ENCODE assay signal across 8 cellular contexts in the genomic region with DNA sequence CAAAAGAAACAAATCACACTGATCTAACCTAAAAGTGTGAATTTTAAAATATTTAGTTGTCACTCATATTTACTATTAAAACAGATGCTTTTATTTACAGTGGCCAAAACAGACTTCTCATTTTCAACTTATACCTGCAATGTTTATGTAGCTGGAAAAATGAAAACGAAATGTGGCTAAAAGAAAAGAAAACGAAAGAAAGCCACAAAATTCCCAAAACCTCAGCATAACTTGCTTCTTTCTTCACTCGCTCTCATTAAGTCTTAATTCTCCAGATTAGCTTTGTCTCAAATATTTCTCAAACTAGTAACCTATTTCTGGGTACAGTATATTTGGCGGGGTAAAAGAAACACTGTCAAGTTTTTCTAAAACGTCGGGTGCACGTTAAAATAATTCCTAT. TPM values are rescaled to one million over a fixed set of nuclear protein-coding genes. Genes with fewer than 3 reads are reported as not detected.
DNase-seq lines count a peak whose midpoint lies in the region; ATAC-seq and TF ChIP-seq lines count a peak whose summit lies in the region.

No MANE protein-coding gene starts in this region.

- H3K4me1 Mint-ChIP-seq in HFFc6 (ENCODE audit: low read depth), result peaks cover 53% of the 10 kb centered on the region
- peaks cover 46% of the 10 kb centered on the region for H3K4me1 Mint-ChIP-seq in activated T-helper 1 cell treated with anti-CD3 and anti-CD28 coated beads, Interleukin-12 subunit alpha, Interleukin-12 subunit beta, Interleukin-2, Interleukin-4 antibody, amounts not matched to agents 30 ng/mL and 10 ng/mL and 1 ng/mL, durations not matched to agents 14 hours and 24 hours and 36 hours (ENCODE audit: low read depth)

- no peak for TF ChIP-seq POLR2A in spleen (IDR thresholded peaks at IDR 0.05)

- H3K9me3 Mint-ChIP-seq in HFFc6, result peaks cover 4% of the 10 kb centered on the region; the same call in 1 of the 2 replicates
- H3K9me3 Mint-ChIP-seq in activated T-helper 1 cell treated with anti-CD3 and anti-CD28 coated beads, Interleukin-12 subunit alpha, Interleukin-12 subunit beta, Interleukin-2, Interleukin-4 antibody, amounts not matched to agents 30 ng/mL and 10 ng/mL and 1 ng/mL, durations not matched to agents 14 hours and 24 hours and 36 hours, result no peaks in the 10 kb centered on the region

- no peak for DNase-seq in HFFc6
- no peak for DNase-seq in activated T-helper 1 cell treated with anti-CD3 and anti-CD28 coated beads, Interleukin-12 subunit alpha, Interleukin-12 subunit beta, Interleukin-2, Interleukin-4 antibody, amounts not matched to agents 30 ng/mL and 10 ng/mL and 1 ng/mL, durations not matched to agents 14 hours and 24 hours and 36 hours (ENCODE audit: low spot score)
- no peak for DNase-seq in spleen
- DNase-seq in posterior vena cava (ENCODE audit: low spot score), result no peak
- DNase-seq in NCI-H82 treated with DMSO at 0.1 percent for 48 hours (lab: John Stamatoyannopoulos, UW; ENCODE audit: unreplicated experiment), result no peak
- no peak for DNase-seq in COLO668 (lab: John Stamatoyannopoulos, UW; ENCODE audit: unreplicated experiment)

- TF ChIP-seq CTCF in HFFc6 (IDR thresholded peaks at IDR 0.05) (no peak), spleen (IDR thresholded peaks at IDR 0.05 in 8 of 11, conservative IDR thresholded peaks at IDR 0.05 in 3 of 11) (no peak)

- peak overlapping the region; percentile 95 for H3K4me3 ChIP-seq in iPS-15b (ENCODE audit: low read depth, low read length)
- peak overlapping the region; percentile 71 to 99 (median 88) for H3K4me3 ChIP-seq in spleen

- WGBS in spleen, 5 donors, result 0 to 1% (median 0%) methylated on average over 7 of the region's 7 CpGs

- H3K27me3 Mint-ChIP-seq in HFFc6 (ENCODE audit: insufficient read depth), result peaks cover 2% of the 10 kb centered on the region
- H3K27me3 Mint-ChIP-seq in activated T-helper 1 cell treated with anti-CD3 and anti-CD28 coated beads, Interleukin-12 subunit alpha, Interleukin-12 subunit beta, Interleukin-2, Interleukin-4 antibody, amounts not matched to agents 30 ng/mL and 10 ng/mL and 1 ng/mL, durations not matched to agents 14 hours and 24 hours and 36 hours (ENCODE audit: insufficient read depth), result no peaks in the 10 kb centered on the region

- H3K4me3 Mint-ChIP-seq in HFFc6, result peak overlapping the region; percentile 100
- peak overlapping the region; percentile 100 for H3K4me3 Mint-ChIP-seq in activated T-helper 1 cell treated with anti-CD3 and anti-CD28 coated beads, Interleukin-12 subunit alpha, Interleukin-12 subunit beta, Interleukin-2, Interleukin-4 antibody, amounts not matched to agents 30 ng/mL and 10 ng/mL and 1 ng/mL, durations not matched to agents 14 hours and 24 hours and 36 hours

- H3K36me3 Mint-ChIP-seq in HFFc6 (ENCODE audit: low read depth), result peaks cover 40% of the 10 kb centered on the region
- peaks cover 19% of the 10 kb centered on the region for H3K36me3 Mint-ChIP-seq in activated T-helper 1 cell treated with anti-CD3 and anti-CD28 coated beads, Interleukin-12 subunit alpha, Interleukin-12 subunit beta, Interleukin-2, Interleukin-4 antibody, amounts not matched to agents 30 ng/mL and 10 ng/mL and 1 ng/mL, durations not matched to agents 14 hours and 24 hours and 36 hours (ENCODE audit: low read depth)

- intact Hi-C loops in activated T-helper 1 cell treated with anti-CD3 and anti-CD28 coated beads, Interleukin-12 subunit alpha, Interleukin-12 subunit beta, Interleukin-2, Interleukin-4 antibody, amounts not matched to agents 30 ng/mL and 10 ng/mL and 1 ng/mL, durations not matched to agents 14 hours and 24 hours and 36 hours (cut with micrococcal nuclease), result loop anchor here (2.0 to 10.0 kb wide), 7 partner anchors 148 to 1274 kb away; a partner anchor contains a TSS
- intact Hi-C loops in spleen (cut with DNase I; ENCODE audit: low total_unique reads) (no loop called here), posterior vena cava (cut with DNase I) (loop anchor here (10.0 kb wide), 2 partner anchors 94 to 164 kb away; a partner anchor contains a TSS)

- ATAC-seq in GM21576 (IDR thresholded peaks at IDR 0.05; ENCODE audit: unreplicated experiment), result no peak

- H3K36me3 ChIP-seq in iPS-15b (ENCODE audit: control insufficient read depth, insufficient read depth, low read length), result no peaks in the 10 kb centered on the region
- H3K36me3 ChIP-seq in spleen, result peaks cover 0 to 4% (median 0%) of the 10 kb centered on the region in 6 donors

- H3K4me1 ChIP-seq in iPS-15b (ENCODE audit: control insufficient read depth, insufficient read depth, low read length) (peaks cover 12% of the 10 kb centered on the region), spleen (peaks cover 26 to 65% (median 51%) of the 10 kb centered on the region in 6 donors)

- peak overlapping the region; percentile 95 for H3K9ac ChIP-seq in iPS-15b (ENCODE audit: low read depth, low read length)

- H3K27ac ChIP-seq in spleen, result peak overlapping the region; percentile 59 to 88 (median 83)

- H3K27ac Mint-ChIP-seq in HFFc6, result peak overlapping the region; percentile 99
- H3K27ac Mint-ChIP-seq in activated T-helper 1 cell treated with anti-CD3 and anti-CD28 coated beads, Interleukin-12 subunit alpha, Interleukin-12 subunit beta, Interleukin-2, Interleukin-4 antibody, amounts not matched to agents 30 ng/mL and 10 ng/mL and 1 ng/mL, durations not matched to agents 14 hours and 24 hours and 36 hours, result peak overlapping the region; percentile 100

- H3K9me3 ChIP-seq in iPS-15b (ENCODE audit: control insufficient read depth, insufficient read depth, low read length) (no peaks in the 10 kb centered on the region), spleen (no peaks in the 10 kb centered on the region)

- H3K27me3 ChIP-seq in iPS-15b (ENCODE audit: control insufficient read depth, insufficient read depth, low read length) (no peaks in the 10 kb centered on the region), spleen (replicated peaks in 1 of 7) (no peaks in the 10 kb centered on the region)

RNA-seq across cellular contexts. Expression of a gene that starts 0.7 kb away (rescaled TPM):
- 10 to 100 TPM; 28.9 to 39.5 (median 35.6) TPM for total RNA-seq in HFFc6 (2021; fragmentation: NEBNext Ultra II Directional; extraction: Animal tissue kit (Norgen Biotek cat#: 25700))
- total RNA-seq in activated T-helper 1 cell treated with anti-CD3 and anti-CD28 coated beads, Interleukin-12 subunit alpha, Interleukin-12 subunit beta, Interleukin-2, Interleukin-4 antibody, amounts not matched to agents 30 ng/mL and 10 ng/mL and 1 ng/mL, durations not matched to agents 14 hours and 24 hours and 36 hours, result 34.9 and 36.5 TPM in 2 replicates
- total RNA-seq in spleen (10 to 100 TPM; 19.8 to 32.8 (median 28.2) TPM), posterior vena cava (10 to 100 TPM; 15.9 to 17.5 TPM)
- polyA plus RNA-seq in spleen, result 10 to 100 TPM; 24.7 to 25.9 (median 25.8) TPM
